11 cellular contexts compared by ENCODE assay signal in genomic region chr3:115698851-115699535, GRCh38.
A peak's percentile ranks its signal among the peaks of the same experiment; 100 is the strongest.
DNase-seq lines count a peak whose midpoint lies in the region; ATAC-seq and TF ChIP-seq lines count a peak whose summit lies in the region.
"Had no signal": no experiment of that assay in that cellular context is flagged by ENCODE, and none has a peak within 500 bp of the region (broad histone marks: within the 10 kb centered on the region; RNA-seq: fewer than 3 reads in every experiment).

No MANE protein-coding gene starts in this region.

- 46 to 66% methylated on average over 8 of the region's 8 CpGs for WGBS in esophagus squamous epithelium, 2 donors

- no peak for TF ChIP-seq CTCF in esophagus squamous epithelium (IDR thresholded peaks at IDR 0.05)

- no peaks in the 10 kb centered on the region for H3K9me3 ChIP-seq in esophagus squamous epithelium

- H3K36me3 ChIP-seq in esophagus squamous epithelium, result no peaks in the 10 kb centered on the region

- intact Hi-C loops in esophagus squamous epithelium (cut with DNase I), result loop anchor here (10.0 kb wide), 1 partner anchor 484 kb away; no protein-coding TSS in a partner anchor

- H3K4me1 ChIP-seq in esophagus squamous epithelium, result no peaks in the 10 kb centered on the region

- no peak overlapping the region for H3K4me3 ChIP-seq in esophagus squamous epithelium
- H3K4me3 ChIP-seq: PC-9 had no signal

- TF ChIP-seq POLR2A in esophagus squamous epithelium (IDR thresholded peaks at IDR 0.05), result no peak

- DNase-seq in COR-L47 (lab: John Stamatoyannopoulos, UW) (peak; percentile 27), NCI-H1105 treated with DMSO at 0.1 percent for 48 hours (lab: John Stamatoyannopoulos, UW) (peak; percentile 87), astrocyte of the hippocampus (ENCODE audit: low read depth, low spot score) (peak; percentile 25), myocyte (ENCODE audit: low read depth) (peak; percentile 42), activated gamma-delta T cell (lab: John Stamatoyannopoulos, UW) (no peak), esophagus squamous epithelium (lab: John Stamatoyannopoulos, UW) (no peak)
- DNase-seq: dermis blood vessel endothelial cell, PC-9 had no signal

- ATAC-seq in HG03565 (IDR thresholded peaks at IDR 0.05; ENCODE audit: unreplicated experiment), result no peak
- no peak for ATAC-seq in HG02840 (IDR thresholded peaks at IDR 0.05; ENCODE audit: low FRiP score, unreplicated experiment)

- H3K27me3 ChIP-seq in esophagus squamous epithelium, result no peaks in the 10 kb centered on the region

- H3K27ac ChIP-seq in esophagus squamous epithelium, result no peak overlapping the region
- H3K27ac ChIP-seq: PC-9, VCaP had no signal

Comparison
In these comparisons a context has a peak if more than half of its experiments do, and no peak if none do; other contexts are left out.
1. DNase-seq: peak in COR-L47 (single experiment), NCI-H1105 treated with DMSO at 0.1 percent for 48 hours (single experiment), astrocyte of the hippocampus (single experiment) and myocyte (single experiment); none in activated gamma-delta T cell (single experiment) and esophagus squamous epithelium (single experiment).